Comparison of ENCODE assay signal across 22 cellular contexts in genomic region chr1:96863449-96863848, GRCh38.
"Had no signal": no experiment of that assay in that cellular context is flagged by ENCODE, and none has a peak within 500 bp of the region (broad histone marks: within the 10 kb centered on the region; RNA-seq: fewer than 3 reads in every experiment).

No MANE protein-coding gene starts in this region.

- DNase-seq: activated CD8-positive, alpha-beta memory T cell treated with anti-CD3 and anti-CD28 coated beads, Interleukin-2, amount 50 U/mL, for 4 hours; activated T-cell treated with anti-CD3 and anti-CD28 coated beads, Interleukin-2, amount 50 U/mL, for 24 hours; aorta; central memory CD4-positive, alpha-beta T cell; dorsolateral prefrontal cortex; esophagus squamous epithelium; foreskin fibroblast; heart right ventricle; left lung; spleen; stimulated activated CD4-positive, alpha-beta T cell treated with anti-CD3 and anti-CD28 coated beads, Interleukin-4, amount 100 ng/mL, for 1 hour; stimulated activated naive CD4-positive, alpha-beta T cell; T1000 had no signal

- H3K9me3 ChIP-seq: esophagus squamous epithelium, neutrophil, thoracic aorta had no signal

- H3K27ac Mint-ChIP-seq: activated naive CD4-positive, alpha-beta T cell treated with anti-CD3 and anti-CD28 coated beads, Interleukin-2, amount 50 U/mL, for 72 hours; activated T-cell treated with anti-CD3 and anti-CD28 coated beads, Interleukin-2, amount 50 U/mL, for 24 hours; activated T-helper 17 cell treated with anti-CD3 and anti-CD28 coated beads, Interleukin-2, amount 50 U/mL, for 72 hours; brain; natural killer cell treated with Interleukin-12 subunit alpha and Interleukin-12 subunit beta and Interleukin-15 and Interleukin-18, amount 100 ng/mL, for 72 hours; type B pancreatic cell; WTC11 had no signal

- H3K4me1 ChIP-seq: left lung, parathyroid adenoma, spleen had no signal

- H3K27me3 Mint-ChIP-seq: natural killer cell treated with Interleukin-12 subunit alpha and Interleukin-12 subunit beta and Interleukin-15 and Interleukin-18, amount 100 ng/mL, for 72 hours; type B pancreatic cell had no signal

- H3K27me3 ChIP-seq: dorsolateral prefrontal cortex, esophagus squamous epithelium, heart right ventricle, left lung, neutrophil, spleen had no signal

- H2AFZ ChIP-seq: parathyroid adenoma had no signal

- H3K9ac ChIP-seq: parathyroid adenoma had no signal

- H3K36me3 Mint-ChIP-seq: brain; natural killer cell treated with Interleukin-12 subunit alpha and Interleukin-12 subunit beta and Interleukin-15 and Interleukin-18, amount 100 ng/mL, for 72 hours; type B pancreatic cell had no signal

- H3K79me2 ChIP-seq: parathyroid adenoma had no signal

- H3K27ac ChIP-seq: dorsolateral prefrontal cortex, esophagus squamous epithelium, heart right ventricle, left lung, neutrophil, parathyroid adenoma, spleen, thoracic aorta had no signal

- H3K36me3 ChIP-seq: esophagus squamous epithelium, heart right ventricle, left lung, neutrophil, spleen, thoracic aorta had no signal

- H3K4me1 Mint-ChIP-seq: activated T-helper 17 cell treated with anti-CD3 and anti-CD28 coated beads, Interleukin-2, amount 50 U/mL, for 72 hours; brain had no signal

- H3K9me3 Mint-ChIP-seq: activated T-cell treated with anti-CD3 and anti-CD28 coated beads, Interleukin-2, amount 50 U/mL, for 24 hours; type B pancreatic cell had no signal

- H3K4me3 Mint-ChIP-seq: activated T-cell treated with anti-CD3 and anti-CD28 coated beads, Interleukin-2, amount 50 U/mL, for 24 hours; activated T-helper 17 cell treated with anti-CD3 and anti-CD28 coated beads, Interleukin-2, amount 50 U/mL, for 72 hours; brain; natural killer cell treated with Interleukin-12 subunit alpha and Interleukin-12 subunit beta and Interleukin-15 and Interleukin-18, amount 100 ng/mL, for 72 hours; type B pancreatic cell; WTC11 had no signal

- H3K4me3 ChIP-seq: dorsolateral prefrontal cortex, esophagus squamous epithelium, heart right ventricle, left lung, spleen, thoracic aorta had no signal
